In the genomic region with DNA sequence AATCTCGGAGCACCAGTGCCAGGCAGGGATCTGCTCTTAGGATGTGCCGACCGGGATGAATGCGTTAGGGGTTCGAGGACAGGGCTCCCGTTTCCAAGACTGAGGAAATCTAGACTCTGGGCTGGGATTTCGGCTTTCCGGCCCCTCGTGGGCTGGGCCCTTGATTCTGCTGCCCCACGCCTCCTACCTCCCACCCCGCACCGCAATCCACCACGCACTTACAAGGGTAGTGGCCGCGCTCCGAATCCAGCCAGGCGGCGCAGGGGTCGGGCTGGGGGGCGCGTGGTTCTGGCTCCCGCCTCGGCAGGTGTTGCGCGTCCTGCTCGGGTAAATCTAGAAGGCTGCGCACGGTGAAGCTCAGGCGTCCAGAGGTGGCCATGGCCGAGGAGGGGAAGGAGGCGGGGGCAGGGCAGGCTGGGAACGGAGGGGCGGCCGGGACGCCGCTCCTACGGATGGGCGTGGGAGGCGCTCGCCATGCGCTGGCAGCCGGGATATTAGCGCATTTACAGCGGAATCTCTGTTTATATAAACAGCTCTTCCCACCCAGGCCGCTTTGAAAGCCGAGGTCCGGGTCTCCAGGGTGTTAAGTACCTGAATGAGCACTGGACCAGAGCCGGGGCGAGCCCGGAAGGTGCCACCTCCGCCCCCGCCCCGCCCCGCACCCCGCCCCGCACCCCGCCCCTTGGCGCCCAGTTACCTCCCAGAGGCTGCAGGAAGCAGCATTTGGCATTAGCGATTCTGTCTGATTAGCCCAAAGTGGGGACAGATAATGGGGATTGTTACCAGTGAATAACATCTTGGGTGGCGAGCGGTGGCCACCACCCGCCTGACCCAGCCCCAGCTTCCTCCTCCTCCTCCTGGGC, we compare ENCODE assay signal across 8 cellular contexts. TPM values are rescaled to one million over a fixed set of nuclear protein-coding genes. Genes with fewer than 3 reads are reported as not detected.
A peak's percentile ranks its signal among the peaks of the same experiment; 100 is the strongest.
DNase-seq lines count a peak whose midpoint lies in the region; ATAC-seq and TF ChIP-seq lines count a peak whose summit lies in the region.

TSS of gene NKX2-8 (minus strand) at position 604 of the 863 bp plus-strand sequence. CDS start at position 379, 225 bp downstream.

- intact Hi-C loops in left ventricle myocardium superior (cut with micrococcal nuclease) (no loop called here), lower lobe of right lung (cut with DNase I) (no loop called here), aorta (cut with DNase I) (loop anchor here in 1 of 2 donors (5.0 kb wide), 1 partner anchor 1170 kb away; no protein-coding TSS in a partner anchor)

- no peaks in the 10 kb centered on the region for H3K36me3 ChIP-seq in cardiac muscle cell
- no peaks in the 10 kb centered on the region for H3K36me3 ChIP-seq in lower lobe of right lung
- H3K36me3 ChIP-seq in aorta (ENCODE audit: control insufficient read depth in 1 of 2, insufficient read depth in 2 of 2, low read length in 1 of 2) = no peaks in the 10 kb centered on the region

- H3K4me1 ChIP-seq in cardiac muscle cell (ENCODE audit: low read depth) (no peaks in the 10 kb centered on the region), lower lobe of right lung (peaks cover 30% of the 10 kb centered on the region), aorta (ENCODE audit: control insufficient read depth in 1 of 2, insufficient read depth in 2 of 2, low read length in 2 of 2) (no peaks in the 10 kb centered on the region)

- H3K4me3 ChIP-seq in cardiac muscle cell = peak within 1 kb of the TSS; percentile 34
- H3K4me3 ChIP-seq in lower lobe of right lung = peak within 1 kb of the TSS; percentile 56
- H3K4me3 ChIP-seq in aorta (ENCODE audit: low read length in 2 of 2) = peak within 1 kb of the TSS; percentile 12 to 37

- WGBS in aorta, 2 donors = 1 to 3% methylated on average over 62 of the region's 62 CpGs

- H3K27ac ChIP-seq in cardiac muscle cell (no peak within 1 kb of the TSS), lower lobe of right lung (no peak within 1 kb of the TSS), aorta (ENCODE audit: low read depth in 1 of 2, low read length in 2 of 2) (no peak within 1 kb of the TSS)

- TF ChIP-seq CTCF in cardiac muscle cell (IDR thresholded peaks at IDR 0.05; ENCODE audit: low read depth, low read length) (no peak), lower lobe of right lung (IDR thresholded peaks at IDR 0.05) (no peak)

- H3K9me3 ChIP-seq in cardiac muscle cell (ENCODE audit: low read depth) = no peaks in the 10 kb centered on the region
- no peaks in the 10 kb centered on the region for H3K9me3 ChIP-seq in lower lobe of right lung
- no peaks in the 10 kb centered on the region for H3K9me3 ChIP-seq in aorta (ENCODE audit: control insufficient read depth, low read length)

- DNase-seq in cardiac muscle cell (ENCODE audit: low read depth in 1 of 2, low spot score in 1 of 2) = peak in 1 of 2 donors; percentile 33
- no peak for DNase-seq in left ventricle myocardium superior
- peak; percentile 30 to 81 for DNase-seq in T47D (ENCODE audit: low read depth in 1 of 2, low spot score in 1 of 2)
- DNase-seq in lower lobe of right lung = peak; percentile 48
- no peak for DNase-seq in aorta
- no peak for DNase-seq in HK-2 (ENCODE audit: unreplicated experiment)
- DNase-seq in dedifferentiated amniotic fluid mesenchymal stem cell (ENCODE audit: extremely low spot score) = no peak

- in situ Hi-C loops in T47D (cut with HindIII; ENCODE audit: low pct_unique_long_range_greater_than_20kb, low sequenced_read_pairs) = no loop called here

- H3K27me3 ChIP-seq in cardiac muscle cell = peaks cover 100% of the 10 kb centered on the region
- H3K27me3 ChIP-seq in lower lobe of right lung (ENCODE audit: low read depth) = peaks cover 65% of the 10 kb centered on the region
- peaks cover 0 to 2% of the 10 kb centered on the region in 2 donors for H3K27me3 ChIP-seq in aorta (ENCODE audit: control insufficient read depth in 1 of 2, insufficient read depth in 2 of 2, low read length in 1 of 2)

- ATAC-seq in left ventricle myocardium superior = no peak
- ATAC-seq in lower lobe of right lung = peak; percentile 57 to 69
- ATAC-seq in aorta (ENCODE audit: low FRiP score) = no peak
- ATAC-seq in HG03460 (IDR thresholded peaks at IDR 0.05; ENCODE audit: unreplicated experiment) = no peak

RNA-seq across cellular contexts. Expression of gene NKX2-8, which starts in this region (rescaled TPM):
- total RNA-seq in cardiac muscle cell (1.1 TPM in 1 of 2 replicates, not detected in the other), left ventricle myocardium superior (not detected), lower lobe of right lung (1.2 TPM), aorta (not detected)
- polyA plus RNA-seq in cardiac muscle cell (not detected in 2 replicates), aorta (not detected)

Comparison
In these comparisons a context has a peak if more than half of its experiments do, and no peak if none do; other contexts are left out.
1. DNase-seq: peak in T47D (2 of 2) and lower lobe of right lung (single experiment); none in left ventricle myocardium superior (single experiment), aorta (0 of 2), HK-2 (single experiment) and dedifferentiated amniotic fluid mesenchymal stem cell (single experiment).
2. ATAC-seq: peak in lower lobe of right lung (2 of 2); none in left ventricle myocardium superior (single experiment), aorta (single experiment) and HG03460 (single experiment).
3. Peak in every context shown above with its lines, with median percentiles within 50 percentile points of each other: H3K4me3 ChIP-seq.